8 cellular contexts compared by ENCODE assay signal in the genomic region with DNA sequence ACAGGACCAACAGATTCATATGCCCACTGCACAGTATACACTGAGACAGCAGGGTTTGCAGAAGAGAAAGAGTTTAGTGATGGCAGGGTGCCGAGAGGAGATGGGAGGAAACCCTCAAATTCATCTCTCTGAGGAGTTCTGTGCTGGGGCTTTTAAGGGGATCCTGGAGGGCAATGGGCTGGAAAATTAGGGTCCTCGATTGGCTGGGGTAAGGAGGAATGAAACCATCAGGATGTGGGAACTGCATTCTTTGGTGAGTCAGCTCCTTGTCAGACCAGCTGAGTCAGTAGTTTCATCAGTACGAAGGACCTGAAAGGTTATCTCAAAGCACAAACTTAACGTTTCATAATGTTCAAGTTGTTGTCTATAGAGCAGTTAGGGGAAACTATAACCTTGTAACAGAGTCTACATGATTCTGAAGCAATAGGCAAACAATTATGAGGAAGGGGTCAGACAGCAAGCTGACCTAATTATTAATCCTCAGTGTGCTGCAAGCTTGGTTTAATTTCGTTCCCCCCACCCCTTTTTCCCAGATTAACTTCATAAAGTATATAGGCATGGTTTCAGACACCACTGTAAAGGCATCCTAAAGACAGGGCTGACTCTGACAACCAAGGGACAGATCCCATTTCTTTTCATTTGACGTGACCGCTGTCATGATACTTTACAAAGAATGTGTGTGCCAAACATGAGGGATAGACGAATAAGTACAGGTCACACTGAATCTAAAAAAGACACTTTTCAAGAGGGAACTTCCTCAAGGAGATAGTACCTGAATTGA. TPM values are rescaled to one million over a fixed set of nuclear protein-coding genes. Genes with fewer than 3 reads are reported as not detected.
DNase-seq lines count a peak whose midpoint lies in the region; ATAC-seq, FAIRE-seq and TF ChIP-seq lines count a peak whose summit lies in the region.

No MANE protein-coding gene starts in this region.

- intact Hi-C loops in lower lobe of right lung (cut with DNase I) = no loop called here

- peak overlapping the region; percentile 87 for H3K27ac ChIP-seq in astrocyte (ENCODE audit: low read depth, low read length)
- H3K27ac ChIP-seq in lower lobe of right lung = peak overlapping the region; percentile 85

- H3K36me3 Mint-ChIP-seq in IgD-negative memory B cell = peaks cover 6% of the 10 kb centered on the region
- no peaks in the 10 kb centered on the region for H3K36me3 Mint-ChIP-seq in astrocyte (ENCODE audit: low read depth, unreplicated experiment)

- H3K4me3 Mint-ChIP-seq in IgD-negative memory B cell = peak overlapping the region in 2 of 4 donors; percentile 30 to 44
- no peak overlapping the region for H3K4me3 Mint-ChIP-seq in astrocyte (ENCODE audit: unreplicated experiment)

- H3K4me2 ChIP-seq in astrocyte (ENCODE audit: low read length) = peak overlapping the region; percentile 84

- peaks cover 5 to 16% (median 15%) of the 10 kb centered on the region in 3 donors for H3K4me1 Mint-ChIP-seq in IgD-negative memory B cell
- peaks cover 24% of the 10 kb centered on the region for H3K4me1 Mint-ChIP-seq in astrocyte (ENCODE audit: low read depth, unreplicated experiment)

- H3K9ac ChIP-seq in astrocyte (ENCODE audit: low read length) = peak overlapping the region; percentile 82

- no peak overlapping the region for H2AFZ ChIP-seq in astrocyte (ENCODE audit: low read depth, low read length)

- ATAC-seq in lower lobe of right lung (peak in 1 of 2 donors; percentile 39), GM19324 (IDR thresholded peaks at IDR 0.05; ENCODE audit: low FRiP score, unreplicated experiment) (no peak), HG02571 (IDR thresholded peaks at IDR 0.05; ENCODE audit: unreplicated experiment) (no peak), HG03432 (IDR thresholded peaks at IDR 0.05; ENCODE audit: unreplicated experiment) (no peak)

- H3K27me3 ChIP-seq in astrocyte (ENCODE audit: insufficient read depth, low read length) (no peaks in the 10 kb centered on the region), lower lobe of right lung (ENCODE audit: low read depth) (no peaks in the 10 kb centered on the region)

- peaks cover 20% of the 10 kb centered on the region for H3K4me1 ChIP-seq in astrocyte (ENCODE audit: insufficient read depth, low read length)
- H3K4me1 ChIP-seq in lower lobe of right lung = peaks cover 29% of the 10 kb centered on the region

- H3K4me3 ChIP-seq in astrocyte (ENCODE audit: insufficient read depth, low read depth, low read length) (peak overlapping the region; percentile 97), lower lobe of right lung (no peak overlapping the region)

- TF ChIP-seq CTCF in astrocyte (IDR thresholded peaks at IDR 0.05; ENCODE audit: insufficient read depth, low read depth, low read length) (no peak), lower lobe of right lung (IDR thresholded peaks at IDR 0.05) (no peak)

- peaks cover 5% of the 10 kb centered on the region for H3K9me3 ChIP-seq in astrocyte (ENCODE audit: insufficient read depth, low read depth, low read length)
- no peaks in the 10 kb centered on the region for H3K9me3 ChIP-seq in lower lobe of right lung

- H3K79me2 ChIP-seq in astrocyte (ENCODE audit: insufficient read depth, low read length) = peaks cover 35% of the 10 kb centered on the region

- H3K9me3 Mint-ChIP-seq in IgD-negative memory B cell (no peaks in the 10 kb centered on the region), astrocyte (ENCODE audit: unreplicated experiment) (no peaks in the 10 kb centered on the region)

- peak overlapping the region in 2 of 3 donors; percentile 67 to 79 for H3K27ac Mint-ChIP-seq in IgD-negative memory B cell
- H3K27ac Mint-ChIP-seq in astrocyte (ENCODE audit: unreplicated experiment) = no peak overlapping the region

- peak; percentile 39 for DNase-seq in CD1c-positive myeloid dendritic cell (ENCODE audit: extremely low spot score)
- DNase-seq in astrocyte (ENCODE audit: low read depth) = peak; percentile 93
- DNase-seq in lower lobe of right lung = no peak
- no peak for DNase-seq in activated CD4-positive, alpha-beta T cell treated with anti-CD3 and anti-CD28 coated beads for 4 hours

- H3K27me3 Mint-ChIP-seq in IgD-negative memory B cell (no peaks in the 10 kb centered on the region), astrocyte (ENCODE audit: low read depth, unreplicated experiment) (no peaks in the 10 kb centered on the region)

- H3K36me3 ChIP-seq in astrocyte (ENCODE audit: insufficient read depth, low read length) = no peaks in the 10 kb centered on the region
- H3K36me3 ChIP-seq in lower lobe of right lung = no peaks in the 10 kb centered on the region

- peak; percentile 99 for FAIRE-seq in astrocyte (lab: Jason Lieb, UNC)

- peaks cover 23% of the 10 kb centered on the region for H4K20me1 ChIP-seq in astrocyte (ENCODE audit: insufficient read depth, low read length)

RNA-seq across cellular contexts. Expression of gene MSMO1, which starts 1.5 kb away (rescaled TPM):
- polyA plus RNA-seq in IgD-negative memory B cell = 22.5 TPM
- total RNA-seq in astrocyte = 136 and 179 TPM in 2 replicates
- total RNA-seq in lower lobe of right lung = 138 TPM

RNA-seq across cellular contexts. Expression of gene CPE, which starts 52.9 kb away (rescaled TPM):
- not detected for polyA plus RNA-seq in IgD-negative memory B cell
- total RNA-seq in astrocyte (380 and 385 TPM in 2 replicates), lower lobe of right lung (36.9 TPM)

Comparison
In these comparisons a context has a peak if more than half of its experiments do, and no peak if none do; other contexts are left out.
1. DNase-seq: peak in CD1c-positive myeloid dendritic cell (single experiment) and astrocyte (single experiment); none in lower lobe of right lung (single experiment) and activated CD4-positive, alpha-beta T cell treated with anti-CD3 and anti-CD28 coated beads for 4 hours (0 of 2).
2. RNA of gene CPE, which starts 52.9 kb away (total RNA-seq): 380 to 385 TPM in astrocyte; 36.9 TPM in lower lobe of right lung (single experiment); every median in the first group is over 10 times any median in the second.